Comparison of ENCODE assay signal across 8 cellular contexts in the genomic region with DNA sequence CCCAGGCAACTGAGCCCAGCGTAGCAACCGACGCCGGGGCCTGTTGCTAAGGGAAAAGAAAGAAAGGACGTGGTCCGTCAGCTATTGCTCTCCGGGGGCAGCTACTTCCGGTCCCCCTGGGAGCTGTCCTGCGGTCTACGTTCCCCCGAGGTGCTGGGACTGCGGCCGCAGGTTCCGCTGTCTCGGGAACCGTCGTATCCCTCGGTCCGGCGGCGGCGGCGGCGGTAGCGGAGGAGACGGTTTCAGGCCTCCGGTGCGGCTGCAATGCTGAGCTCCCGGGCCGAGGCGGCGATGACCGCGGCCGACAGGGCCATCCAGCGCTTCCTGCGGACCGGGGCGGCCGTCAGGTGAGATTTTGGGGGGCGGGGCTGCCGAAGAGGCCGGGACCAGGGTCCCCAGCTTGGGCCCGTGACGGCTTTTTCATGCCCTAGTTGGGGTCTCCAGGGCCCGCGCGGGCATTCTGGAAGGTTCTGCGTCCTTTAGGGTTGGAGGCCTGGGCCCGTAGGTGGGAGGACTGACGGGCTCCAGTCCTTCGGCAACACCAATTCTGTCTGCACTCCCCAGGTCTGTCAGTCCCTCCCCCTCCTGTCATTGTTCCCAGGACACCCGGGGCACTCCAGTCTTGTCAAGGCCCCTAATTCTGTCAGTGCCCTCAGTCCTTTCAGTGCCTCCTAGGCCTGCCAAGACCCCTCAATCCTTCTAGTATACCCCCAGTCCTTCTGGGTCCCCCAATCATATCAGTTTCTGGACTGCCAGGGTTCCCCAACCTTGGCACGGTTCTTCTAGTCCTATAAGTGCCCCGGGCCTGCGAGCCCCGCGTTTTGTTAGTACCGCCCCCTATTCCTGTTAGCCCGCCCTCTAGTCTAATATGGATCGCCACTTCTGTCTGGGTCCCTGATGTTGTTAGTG. TPM values are rescaled to one million over a fixed set of nuclear protein-coding genes. Genes with fewer than 3 reads are reported as not detected.
DNase-seq lines count a peak whose midpoint lies in the region; ATAC-seq lines count a peak whose summit lies in the region.

Gene USP30 (plus strand): TSS at position 162 of the 909 bp plus-strand sequence. CDS start 103 bp downstream, at position 265.

- peak within 1 kb of the TSS; percentile 91 for H3K4me3 ChIP-seq in right cardiac atrium (ENCODE audit: low read length)
- peak within 1 kb of the TSS; percentile 84 for H3K4me3 ChIP-seq in urinary bladder (ENCODE audit: low read depth, low read length)

- peaks cover 5% of the 10 kb centered on the region for H3K36me3 Mint-ChIP-seq in T-helper 17 cell (ENCODE audit: low read depth)

- under 1% methylated on average over 61 of the region's 61 CpGs for WGBS in right cardiac atrium
- under 1% methylated on average over 61 of the region's 61 CpGs for WGBS in urinary bladder

- no peaks in the 10 kb centered on the region for H3K9me3 ChIP-seq in T-helper 17 cell (ENCODE audit: control insufficient read depth, low read length, poor library complexity, severe bottlenecking)
- no peaks in the 10 kb centered on the region for H3K9me3 ChIP-seq in right cardiac atrium (ENCODE audit: control insufficient read depth, low read length)

- ATAC-seq in GM18498 (IDR thresholded peaks at IDR 0.05; ENCODE audit: unreplicated experiment) (peak; percentile 84), HG02840 (IDR thresholded peaks at IDR 0.05; ENCODE audit: low FRiP score, unreplicated experiment) (peak; percentile 67), T-helper 17 cell (peak; percentile 80), right cardiac atrium (peak; percentile 97)

- H3K4me1 Mint-ChIP-seq in T-helper 17 cell: peaks cover 24% of the 10 kb centered on the region

- H3K27me3 Mint-ChIP-seq in T-helper 17 cell: no peaks in the 10 kb centered on the region

- DNase-seq in NCI-H1436 (lab: John Stamatoyannopoulos, UW) (peak; percentile 88), T-helper 17 cell (peak; percentile 58 to 76 (median 69)), anterior cingulate cortex (lab: John Stamatoyannopoulos, UW) (peak; percentile 18 to 90 (median 78)), right cardiac atrium (peak; percentile 84 to 92 (median 92)), pulmonary artery endothelial cell (ENCODE audit: low read depth, low spot score) (peak; percentile 58)

- H3K27ac Mint-ChIP-seq in T-helper 17 cell: peak within 1 kb of the TSS; percentile 99

- peak within 1 kb of the TSS; percentile 99 for H3K4me3 Mint-ChIP-seq in T-helper 17 cell

- no peaks in the 10 kb centered on the region for H3K27me3 ChIP-seq in right cardiac atrium (ENCODE audit: control insufficient read depth, insufficient read depth)

- H3K27ac ChIP-seq in right cardiac atrium (ENCODE audit: low read length) (peak within 1 kb of the TSS; percentile 86), urinary bladder (ENCODE audit: low read depth) (peak within 1 kb of the TSS; percentile 74)

- H3K4me1 ChIP-seq in right cardiac atrium (ENCODE audit: control insufficient read depth, insufficient read depth, low read length): peaks cover 6% of the 10 kb centered on the region
- H3K4me1 ChIP-seq in urinary bladder (ENCODE audit: insufficient read depth): no peaks in the 10 kb centered on the region

- intact Hi-C loops in right cardiac atrium (cut with DNase I): no loop called here

- H3K36me3 ChIP-seq in urinary bladder (ENCODE audit: insufficient read depth): no peaks in the 10 kb centered on the region

RNA-seq across cellular contexts. Expression of gene USP30, which starts in this region (rescaled TPM):
- total RNA-seq in T-helper 17 cell (10 to 100 TPM; 15.9 to 20.2 TPM), right cardiac atrium (10 to 100 TPM; 10.1 to 12.7 (median 11.7) TPM), pulmonary artery endothelial cell (5.6 TPM in 2 replicates), urinary bladder (13.9 TPM)
- polyA plus RNA-seq in right cardiac atrium (7.5 TPM), urinary bladder (11.5 TPM)

Comparison
In these comparisons a context has a peak if more than half of its experiments do, and no peak if none do; other contexts are left out.
1. Peak in every context shown above with its lines: DNase-seq, ATAC-seq, H3K4me3 ChIP-seq and H3K27ac ChIP-seq.